3 cellular contexts compared by ENCODE assay signal in the genomic region with DNA sequence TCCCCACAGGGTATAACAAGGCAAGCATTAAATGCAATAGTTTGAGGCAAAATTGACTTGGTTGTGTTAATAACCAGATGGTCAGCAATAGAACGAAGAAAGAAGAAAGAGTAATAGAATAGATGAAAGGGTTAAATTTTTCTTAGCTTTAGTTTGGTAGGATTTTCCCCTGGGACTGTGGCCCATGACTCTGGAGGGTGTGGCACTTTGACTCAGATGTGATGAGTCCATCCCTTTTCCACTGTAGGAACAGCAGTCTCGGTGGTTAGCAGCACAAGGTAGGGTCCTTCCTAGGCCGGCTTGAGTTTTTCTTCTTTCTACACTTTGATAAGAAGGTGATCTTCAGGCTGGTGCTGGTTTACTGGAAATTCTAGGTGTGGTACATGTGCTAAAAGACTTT. TPM values are rescaled to one million over a fixed set of nuclear protein-coding genes. Genes with fewer than 3 reads are reported as not detected.
"Had no signal": no experiment of that assay in that cellular context is flagged by ENCODE, and none has a peak within 500 bp of the region (broad histone marks: within the 10 kb centered on the region; RNA-seq: fewer than 3 reads in every experiment).

No MANE protein-coding gene starts in this region.

RNA-seq across cellular contexts. Expression of a gene that starts 54.7 kb away (rescaled TPM):
- total RNA-seq: foreskin keratinocyte had no signal
- polyA plus RNA-seq: foreskin keratinocyte, keratinocyte, smooth muscle cell had no signal
